Comparison of ENCODE assay signal across 13 cellular contexts in genomic region chr11:126147268-126148111, GRCh38.
DNase-seq lines count a peak whose midpoint lies in the region; ATAC-seq and TF ChIP-seq lines count a peak whose summit lies in the region.
"Had no signal": no experiment of that assay in that cellular context is flagged by ENCODE, and none has a peak within 500 bp of the region (broad histone marks: within the 10 kb centered on the region; RNA-seq: fewer than 3 reads in every experiment).

No MANE protein-coding gene starts in this region.

- CTCF ChIA-PET in HCT116 (lab: Charles Lee) = no interaction called here

- POLR2A ChIA-PET in HCT116 (lab: Charles Lee) = no interaction called here

- no peak overlapping the region for H2AFZ ChIP-seq in HCT116 (ENCODE audit: low read depth, low read length, poor library complexity, severe bottlenecking)
- H2AFZ ChIP-seq: PC-9 had no signal

- no peak for DNase-seq in HCT116 (ENCODE audit: low read depth, low spot score)
- DNase-seq in SW480 (ENCODE audit: low spot score) = peak; percentile 73
- no peak for DNase-seq in lower lobe of right lung
- no peak for DNase-seq in GDM1 (lab: John Stamatoyannopoulos, UW)
- DNase-seq in H4 (ENCODE audit: low spot score) = no peak
- DNase-seq in left ventricle myocardium superior = no peak
- no peak for DNase-seq in activated gamma-delta T cell (lab: John Stamatoyannopoulos, UW)
- DNase-seq: activated naive CD4-positive, alpha-beta T cell treated with anti-CD3 and anti-CD28 coated beads, Interleukin-2, amount 50 U/mL, for 16 hours; esophagus squamous epithelium; GF-D8; NCI-H1694 had no signal

- TF ChIP-seq CTCF in 22Rv1 (IDR thresholded peaks at IDR 0.05) (no peak), HCT116 (IDR thresholded peaks at IDR 0.05 in 2 of 3, conservative IDR thresholded peaks at IDR 0.05 in 1 of 3; ENCODE audit: borderline replicate concordance in 1 of 3, insufficient read depth in 1 of 3, low read depth in 2 of 3, low read length in 2 of 3) (no peak), lower lobe of right lung (IDR thresholded peaks at IDR 0.05) (no peak)

- no peak overlapping the region for H3K4me3 ChIP-seq in HCT116 (replicated peaks in 1 of 2; ENCODE audit: low read depth in 1 of 2, low read length in 2 of 2)
- no peak overlapping the region for H3K4me3 ChIP-seq in lower lobe of right lung
- H3K4me3 ChIP-seq: esophagus squamous epithelium, PC-9 had no signal

- H3K79me2 ChIP-seq in HCT116 (ENCODE audit: insufficient read depth, low read length) = no peaks in the 10 kb centered on the region

- H3K9me2 ChIP-seq in HCT116 (ENCODE audit: insufficient read depth) = no peaks in the 10 kb centered on the region

- RAD21 ChIA-PET in HCT116 (lab: Charles Lee; ENCODE audit: low non-redundant PET in 1 of 2, low total read pairs in 2 of 2, uncharacterized antibody in 2 of 2, unreplicated experiment in 2 of 2) = no interaction called here

- H3K9ac ChIP-seq in HCT116 (ENCODE audit: low read length) = no peak overlapping the region

- intact Hi-C loops in HCT116 (cut with micrococcal nuclease) = no loop called here
- intact Hi-C loops in lower lobe of right lung (cut with DNase I) = no loop called here
- intact Hi-C loops in left ventricle myocardium superior (cut with micrococcal nuclease) = no loop called here

- no peak overlapping the region for H3K4me2 ChIP-seq in HCT116 (ENCODE audit: low read length)
- H3K4me2 ChIP-seq: PC-9 had no signal

- H3K36me3 ChIP-seq in HCT116 (ENCODE audit: control insufficient read depth in 1 of 2, insufficient read depth in 2 of 2, low read length in 2 of 2) (no peaks in the 10 kb centered on the region), lower lobe of right lung (no peaks in the 10 kb centered on the region)
- H3K36me3 ChIP-seq: esophagus squamous epithelium had no signal

- BruUV-seq in HCT116 (replicated peaks; lab: Mats Ljungman, UMichigan) = no TSS peak

- no peaks in the 10 kb centered on the region for H3K9me3 ChIP-seq in HCT116 (ENCODE audit: control insufficient read depth in 1 of 2, insufficient read depth in 1 of 2, low read depth in 1 of 2, low read length in 2 of 2)
- H3K9me3 ChIP-seq in lower lobe of right lung = peaks cover 5% of the 10 kb centered on the region
- H3K9me3 ChIP-seq: esophagus squamous epithelium had no signal

- 0 out of 2 replicates have a peak, but pooled peaks cover 3% of the 10 kb centered on the region for H3K27me3 ChIP-seq in HCT116 (ENCODE audit: insufficient read depth, low read length)
- no peaks in the 10 kb centered on the region for H3K27me3 ChIP-seq in lower lobe of right lung (ENCODE audit: low read depth)

- no peak for TF ChIP-seq RAD21 in HCT116 (IDR thresholded peaks at IDR 0.05; ENCODE audit: low read depth)

- no peak for TF ChIP-seq POLR2A in HCT116 (IDR thresholded peaks at IDR 0.05; ENCODE audit: borderline replicate concordance, extremely low read depth, insufficient read depth, insufficient read length)

- peaks cover 5 to 7% of the 10 kb centered on the region in 2 experiments; a peak in 2 of 4 replicates for H3K4me1 ChIP-seq in HCT116 (ENCODE audit: control insufficient read depth in 1 of 2, insufficient read depth in 2 of 2, low read length in 2 of 2)
- no peaks in the 10 kb centered on the region for H3K4me1 ChIP-seq in lower lobe of right lung

- H3K27ac ChIP-seq in 22Rv1 (peak overlapping the region; percentile 72), HCT116 (ENCODE audit: low read depth, low read length) (no peak overlapping the region), lower lobe of right lung (no peak overlapping the region)
- H3K27ac ChIP-seq: esophagus squamous epithelium, PC-9 had no signal

- peak; percentile 59 for ATAC-seq in HCT116
- peak; percentile 25 to 27 for ATAC-seq in lower lobe of right lung
- ATAC-seq in left ventricle myocardium superior = no peak

- no peaks in the 10 kb centered on the region for H4K20me1 ChIP-seq in HCT116 (ENCODE audit: insufficient read depth)

TF ChIP-seq in HCT116, 20 proteins besides CTCF, POLR2A, EP300 and RAD21:
- TF ChIP-seq EZH2phosphoT487 (IDR thresholded peaks at IDR 0.05; ENCODE audit: borderline replicate concordance) (no peak), SRF (IDR thresholded peaks at IDR 0.05; ENCODE audit: low read depth) (no peak), YY1 (IDR thresholded peaks at IDR 0.05; ENCODE audit: extremely low read depth, insufficient replicate concordance, low read depth, low read length) (no peak), ZNF274 (IDR thresholded peaks at IDR 0.05; ENCODE audit: low read depth, low read length) (no peak), EZH2 (IDR thresholded peaks at IDR 0.05) (no peak), SP1 (IDR thresholded peaks at IDR 0.05; ENCODE audit: low read depth) (no peak), FOSL1 (IDR thresholded peaks at IDR 0.05; ENCODE audit: low read depth) (no peak), CBX3 (IDR thresholded peaks at IDR 0.05; ENCODE audit: low read depth) (no peak), ATF3 (IDR thresholded peaks at IDR 0.05) (no peak), SIN3A (IDR thresholded peaks at IDR 0.05; ENCODE audit: low read depth) (no peak), ZFX (IDR thresholded peaks at IDR 0.05) (no peak), POLR2AphosphoS5 (IDR thresholded peaks at IDR 0.05; ENCODE audit: low read depth, low read length) (no peak), ZBTB33 (IDR thresholded peaks at IDR 0.05; ENCODE audit: extremely low read depth, insufficient replicate concordance, low read length) (no peak), TCF7L2 (IDR thresholded peaks at IDR 0.05; ENCODE audit: borderline replicate concordance, extremely low read depth, insufficient read depth, insufficient read length) (no peak), ELF1 (IDR thresholded peaks at IDR 0.05; ENCODE audit: borderline replicate concordance, low read depth) (no peak)
- TF ChIP-seq, protein P1, sequence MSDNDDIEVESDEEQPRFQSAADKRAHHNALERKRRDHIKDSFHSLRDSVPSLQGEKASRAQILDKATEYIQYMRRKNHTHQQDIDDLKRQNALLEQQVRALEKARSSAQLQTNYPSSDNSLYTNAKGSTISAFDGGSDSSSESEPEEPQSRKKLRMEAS (IDR thresholded peaks at IDR 0.05) = no peak
- TF ChIP-seq, protein P2, sequence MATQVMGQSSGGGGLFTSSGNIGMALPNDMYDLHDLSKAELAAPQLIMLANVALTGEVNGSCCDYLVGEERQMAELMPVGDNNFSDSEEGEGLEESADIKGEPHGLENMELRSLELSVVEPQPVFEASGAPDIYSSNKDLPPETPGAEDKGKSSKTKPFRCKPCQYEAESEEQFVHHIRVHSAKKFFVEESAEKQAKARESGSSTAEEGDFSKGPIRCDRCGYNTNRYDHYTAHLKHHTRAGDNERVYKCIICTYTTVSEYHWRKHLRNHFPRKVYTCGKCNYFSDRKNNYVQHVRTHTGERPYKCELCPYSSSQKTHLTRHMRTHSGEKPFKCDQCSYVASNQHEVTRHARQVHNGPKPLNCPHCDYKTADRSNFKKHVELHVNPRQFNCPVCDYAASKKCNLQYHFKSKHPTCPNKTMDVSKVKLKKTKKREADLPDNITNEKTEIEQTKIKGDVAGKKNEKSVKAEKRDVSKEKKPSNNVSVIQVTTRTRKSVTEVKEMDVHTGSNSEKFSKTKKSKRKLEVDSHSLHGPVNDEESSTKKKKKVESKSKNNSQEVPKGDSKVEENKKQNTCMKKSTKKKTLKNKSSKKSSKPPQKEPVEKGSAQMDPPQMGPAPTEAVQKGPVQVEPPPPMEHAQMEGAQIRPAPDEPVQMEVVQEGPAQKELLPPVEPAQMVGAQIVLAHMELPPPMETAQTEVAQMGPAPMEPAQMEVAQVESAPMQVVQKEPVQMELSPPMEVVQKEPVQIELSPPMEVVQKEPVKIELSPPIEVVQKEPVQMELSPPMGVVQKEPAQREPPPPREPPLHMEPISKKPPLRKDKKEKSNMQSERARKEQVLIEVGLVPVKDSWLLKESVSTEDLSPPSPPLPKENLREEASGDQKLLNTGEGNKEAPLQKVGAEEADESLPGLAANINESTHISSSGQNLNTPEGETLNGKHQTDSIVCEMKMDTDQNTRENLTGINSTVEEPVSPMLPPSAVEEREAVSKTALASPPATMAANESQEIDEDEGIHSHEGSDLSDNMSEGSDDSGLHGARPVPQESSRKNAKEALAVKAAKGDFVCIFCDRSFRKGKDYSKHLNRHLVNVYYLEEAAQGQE (IDR thresholded peaks at IDR 0.05; ENCODE audit: low read depth) = no peak
